ENCODE assay signal across 12 cellular contexts in genomic region chr9:127562841-127563523, GRCh38. TPM values are rescaled to one million over a fixed set of nuclear protein-coding genes. Genes with fewer than 3 reads are reported as not detected.
A peak's percentile ranks its signal among the peaks of the same experiment; 100 is the strongest.
DNase-seq lines count a peak whose midpoint lies in the region; ATAC-seq and TF ChIP-seq lines count a peak whose summit lies in the region.
"Had no signal": no experiment of that assay in that cellular context is flagged by ENCODE, and none has a peak within 500 bp of the region (broad histone marks: within the 10 kb centered on the region; RNA-seq: fewer than 3 reads in every experiment).

No MANE protein-coding gene starts in this region.

- peaks cover 8% of the 10 kb centered on the region for H3K27me3 Mint-ChIP-seq in neural progenitor cell (ENCODE audit: insufficient read depth, low read depth)
- H3K27me3 Mint-ChIP-seq: effector memory CD8-positive, alpha-beta T cell had no signal

- DNase-seq in RPMI7951 (ENCODE audit: low read depth) (peak; percentile 75), esophagus muscularis mucosa (ENCODE audit: extremely low spot score) (no peak), neural progenitor cell (ENCODE audit: low spot score) (no peak), GM19238 (ENCODE audit: insufficient read length, low spot score) (no peak)
- DNase-seq: activated B cell treated with CpG ODN at 0.5 μM for 24 hours; effector memory CD8-positive, alpha-beta T cell; NCI-H1092; stimulated activated CD4-positive, alpha-beta T cell treated with anti-CD3 and anti-CD28 coated beads, Interleukin-2, amount 100 ng/mL, for 24 hours had no signal

- peak overlapping the region; percentile 59 for H3K4me3 Mint-ChIP-seq in neural progenitor cell
- H3K4me3 Mint-ChIP-seq: activated B cell treated with CpG ODN at 0.5 μM for 24 hours; effector memory CD8-positive, alpha-beta T cell had no signal

- TF ChIP-seq EP300 in esophagus muscularis mucosa (IDR thresholded peaks at IDR 0.05) = no peak

- H3K79me2 ChIP-seq in neural progenitor cell (ENCODE audit: low read depth) = peaks cover 36% of the 10 kb centered on the region

- 55% methylated on average over 16 of the region's 16 CpGs for WGBS in esophagus muscularis mucosa

- H3K27me3 ChIP-seq in esophagus muscularis mucosa (no peaks in the 10 kb centered on the region), neural progenitor cell (peaks cover 3% of the 10 kb centered on the region)

- H3K4me1 ChIP-seq in esophagus muscularis mucosa (peaks cover 66 to 87% (median 84%) of the 10 kb centered on the region in 4 donors), neural progenitor cell (peaks cover 28% of the 10 kb centered on the region)

- no peak for TF ChIP-seq POLR2A in esophagus muscularis mucosa (IDR thresholded peaks at IDR 0.05; ENCODE audit: low read depth)

- no peak overlapping the region for H3K4me2 ChIP-seq in neural progenitor cell

- intact Hi-C loops in esophagus muscularis mucosa (cut with DNase I) = no loop called here

- no peaks in the 10 kb centered on the region for H3K9me3 Mint-ChIP-seq in neural progenitor cell
- H3K9me3 Mint-ChIP-seq: activated B cell treated with CpG ODN at 0.5 μM for 24 hours; effector memory CD8-positive, alpha-beta T cell had no signal

- peaks cover 4% of the 10 kb centered on the region for H3K36me3 Mint-ChIP-seq in neural progenitor cell

- H3K27ac Mint-ChIP-seq in neural progenitor cell = peak overlapping the region; percentile 91
- H3K27ac Mint-ChIP-seq: activated B cell treated with CpG ODN at 0.5 μM for 24 hours had no signal

- H3K36me3 ChIP-seq in esophagus muscularis mucosa (peaks cover 0 to 31% (median 22%) of the 10 kb centered on the region in 4 donors), neural progenitor cell (no peaks in the 10 kb centered on the region)

- peaks cover 10% of the 10 kb centered on the region for H3F3A ChIP-seq in neural progenitor cell (ENCODE audit: low read depth)

- peaks cover 57% of the 10 kb centered on the region for H3K4me1 Mint-ChIP-seq in neural progenitor cell
- H3K4me1 Mint-ChIP-seq: activated B cell treated with CpG ODN at 0.5 μM for 24 hours had no signal

- no peak overlapping the region for H3K9ac ChIP-seq in neural progenitor cell

- peaks cover 16% of the 10 kb centered on the region for H4K20me1 ChIP-seq in neural progenitor cell (ENCODE audit: low read depth)

- ATAC-seq in GM19351 (IDR thresholded peaks at IDR 0.05; ENCODE audit: unreplicated experiment) = no peak
- no peak for ATAC-seq in GM21723 (IDR thresholded peaks at IDR 0.05; ENCODE audit: unreplicated experiment)
- no peak for ATAC-seq in GM19395 (IDR thresholded peaks at IDR 0.05; ENCODE audit: unreplicated experiment)
- ATAC-seq: effector memory CD8-positive, alpha-beta T cell had no signal

- no peak overlapping the region for H2AFZ ChIP-seq in neural progenitor cell (replicated peaks)

- peak overlapping the region; percentile 2; the same call in 1 of the 2 replicates for H3K27ac ChIP-seq in C4-2B
- H3K27ac ChIP-seq in esophagus muscularis mucosa (replicated peaks in 1 of 4) = peak overlapping the region; percentile 72 to 83 (median 78)
- H3K27ac ChIP-seq in neural progenitor cell = no peak overlapping the region

- H3K9me3 ChIP-seq in esophagus muscularis mucosa = no peaks in the 10 kb centered on the region
- no peaks in the 10 kb centered on the region for H3K9me3 ChIP-seq in neural progenitor cell (ENCODE audit: low read depth)

- TF ChIP-seq CTCF in C4-2B (conservative IDR thresholded peaks at IDR 0.05) = no peak
- TF ChIP-seq CTCF in esophagus muscularis mucosa (IDR thresholded peaks at IDR 0.05) = peak in 1 of 3 experiments; percentile 3
- no peak for TF ChIP-seq CTCF in neural progenitor cell (IDR thresholded peaks at IDR 0.05)

- H3K4me3 ChIP-seq in esophagus muscularis mucosa (peak overlapping the region in 2 of 4 donors; percentile 6 to 16), neural progenitor cell (no peak overlapping the region)

RNA-seq across cellular contexts. Expression of gene STXBP1, which starts 49.1 kb away (rescaled TPM):
- total RNA-seq in RPMI7951 (2014; rRNA removed; shearing (Covaris generic)) = 10.3 and 12.4 TPM in 2 replicates
- total RNA-seq in esophagus muscularis mucosa (10 to 100 TPM; 17.2 to 34.0 (median 19.8) TPM), neural progenitor cell (ENCODE audit: low replicate concordance) (12.0 and 23.1 TPM in 2 replicates)
